In genomic region chr19:3161453-3161852, GRCh38 we compare ENCODE assay signal across 17 cellular contexts. TPM values are rescaled to one million over a fixed set of nuclear protein-coding genes. Genes with fewer than 3 reads are reported as not detected.
DNase-seq lines count a peak whose midpoint lies in the region; FAIRE-seq lines count a peak whose summit lies in the region.
"Had no signal": no experiment of that assay in that cellular context is flagged by ENCODE, and none has a peak within 500 bp of the region (broad histone marks: within the 10 kb centered on the region; RNA-seq: fewer than 3 reads in every experiment).

No MANE protein-coding gene starts in this region.

- peaks cover 7% of the 10 kb centered on the region for H3K36me3 Mint-ChIP-seq in activated naive CD4-positive, alpha-beta T cell treated with anti-CD3 and anti-CD28 coated beads for 36 hours (ENCODE audit: low read depth)
- H3K36me3 Mint-ChIP-seq: naive B cell had no signal

- peaks cover 26% of the 10 kb centered on the region for H3K4me1 Mint-ChIP-seq in activated naive CD4-positive, alpha-beta T cell treated with anti-CD3 and anti-CD28 coated beads for 36 hours (ENCODE audit: low read depth)

- H2AFZ ChIP-seq in Karpas-422 (ENCODE audit: low read length): no peak overlapping the region

- H3K27me3 ChIP-seq in Karpas-422 (ENCODE audit: low read length): no peaks in the 10 kb centered on the region
- H3K27me3 ChIP-seq: suprapubic skin had no signal

- H3K9me2 ChIP-seq in Karpas-422 (replicated peaks; ENCODE audit: insufficient read depth, low read length): no peaks in the 10 kb centered on the region

- intact Hi-C loops in activated naive CD4-positive, alpha-beta T cell treated with anti-CD3 and anti-CD28 coated beads for 36 hours (cut with micrococcal nuclease): no loop called here

- H3K79me2 ChIP-seq in Karpas-422 (ENCODE audit: low read length): no peaks in the 10 kb centered on the region

- H3K27ac ChIP-seq in epithelial cell of prostate: peak overlapping the region; percentile 44
- no peak overlapping the region for H3K27ac ChIP-seq in Karpas-422 (ENCODE audit: low read length)
- H3K27ac ChIP-seq: suprapubic skin had no signal

- no peaks in the 10 kb centered on the region for H3K27me3 Mint-ChIP-seq in activated naive CD4-positive, alpha-beta T cell treated with anti-CD3 and anti-CD28 coated beads for 36 hours (ENCODE audit: low read depth)
- H3K27me3 Mint-ChIP-seq: naive B cell had no signal

- H3K4me3 Mint-ChIP-seq in activated naive CD4-positive, alpha-beta T cell treated with anti-CD3 and anti-CD28 coated beads for 36 hours: no peak overlapping the region

- H3K9ac ChIP-seq in Karpas-422 (ENCODE audit: low read length): no peak overlapping the region

- peaks cover 7% of the 10 kb centered on the region for H3K9me3 Mint-ChIP-seq in activated naive CD4-positive, alpha-beta T cell treated with anti-CD3 and anti-CD28 coated beads for 36 hours

- peak; percentile 37 for DNase-seq in activated naive CD4-positive, alpha-beta T cell treated with anti-CD3 and anti-CD28 coated beads for 36 hours
- no peak for DNase-seq in activated naive CD4-positive, alpha-beta T cell treated with Interleukin-2 at 50 U/mL for 16 hours
- DNase-seq in RPMI7951 (ENCODE audit: low read depth) (peak; percentile 61), epithelial cell of prostate (ENCODE audit: low read depth, low spot score) (no peak), urothelium cell line (ENCODE audit: low spot score) (peak; percentile 35), H4 (ENCODE audit: low spot score) (no peak), Karpas-422 (no peak)
- no peak for DNase-seq in effector CD8-positive, alpha-beta T cell (lab: John Stamatoyannopoulos, UW)
- DNase-seq: activated CD4-positive, alpha-beta T cell treated with anti-CD3 and anti-CD28 coated beads, Interleukin-2, amount 50 U/mL, for 1 hour; naive B cell; NCI-H1092 treated with DMSO at 0.1 percent for 48 hours; NCI-H2171 had no signal

- H3K4me3 ChIP-seq in Karpas-422 (ENCODE audit: low read length): no peak overlapping the region
- H3K4me3 ChIP-seq: suprapubic skin had no signal

- H3K4me1 ChIP-seq in Karpas-422 (ENCODE audit: low read length): no peaks in the 10 kb centered on the region

- H3K27ac Mint-ChIP-seq in activated naive CD4-positive, alpha-beta T cell treated with anti-CD3 and anti-CD28 coated beads for 36 hours: peak overlapping the region; percentile 44

- CTCF ChIA-PET in activated naive CD4-positive, alpha-beta T cell treated with anti-CD3 and anti-CD28 coated beads for 36 hours (lab: Charles Lee): interaction anchor here (0.6 to 3.8 kb wide), 10 partner anchors 14 to 210 kb away, joined by 3 to 56 read pairs (median 5); no protein-coding TSS in a partner anchor

- H3K4me2 ChIP-seq in Karpas-422 (ENCODE audit: low read depth, low read length, poor library complexity, severe bottlenecking): no peak overlapping the region

- H3K36me3 ChIP-seq in Karpas-422 (ENCODE audit: insufficient read depth, low read length): no peaks in the 10 kb centered on the region

- no peak for FAIRE-seq in urothelium cell line (lab: Jason Lieb, UNC)
- FAIRE-seq: D721Med, GM18507 had no signal

- H3K9me3 ChIP-seq in Karpas-422 (ENCODE audit: low read length): no peaks in the 10 kb centered on the region
- H3K9me3 ChIP-seq: suprapubic skin had no signal

- no peaks in the 10 kb centered on the region for H4K20me1 ChIP-seq in Karpas-422 (ENCODE audit: insufficient read depth, low read depth, low read length)

RNA-seq across cellular contexts. Expression of gene S1PR4, which starts 17.1 kb away (rescaled TPM):
- 10 to 100 TPM; 22.4 to 24.1 TPM for total RNA-seq in activated naive CD4-positive, alpha-beta T cell treated with anti-CD3 and anti-CD28 coated beads for 36 hours
- not detected in 2 replicates for total RNA-seq in RPMI7951 (2014; rRNA removed; shearing (Covaris generic))
- not detected in 2 replicates for total RNA-seq in H4 (2014; rRNA removed; shearing (Covaris generic))
- total RNA-seq in Karpas-422 (2014; rRNA removed; shearing (Covaris generic); ENCODE audit: low replicate concordance): not detected in 2 replicates
- total RNA-seq: fibroblast of lung had no signal

RNA-seq across cellular contexts. Expression of gene NCLN, which starts 24.3 kb away (rescaled TPM):
- 10 to 100 TPM; 38.4 to 42.9 TPM for total RNA-seq in activated naive CD4-positive, alpha-beta T cell treated with anti-CD3 and anti-CD28 coated beads for 36 hours
- total RNA-seq in RPMI7951 (2014; rRNA removed; shearing (Covaris generic)): 29.2 and 39.5 TPM in 2 replicates
- 33.7 and 35.0 TPM in 2 replicates for total RNA-seq in H4 (2014; rRNA removed; shearing (Covaris generic))
- total RNA-seq in Karpas-422 (2014; rRNA removed; shearing (Covaris generic); ENCODE audit: low replicate concordance): 30.0 and 37.6 TPM in 2 replicates

RNA-seq across cellular contexts. Expression of gene GNA15, which starts 25.6 kb away (rescaled TPM):
- 10 to 100 TPM; 26.6 to 28.4 TPM for total RNA-seq in activated naive CD4-positive, alpha-beta T cell treated with anti-CD3 and anti-CD28 coated beads for 36 hours
- 36.5 and 42.2 TPM in 2 replicates for total RNA-seq in RPMI7951 (2014; rRNA removed; shearing (Covaris generic))
- total RNA-seq in H4 (2014; rRNA removed; shearing (Covaris generic)): not detected in 2 replicates
- not detected in 2 replicates for total RNA-seq in Karpas-422 (2014; rRNA removed; shearing (Covaris generic); ENCODE audit: low replicate concordance)
- total RNA-seq: fibroblast of lung, renal cortical epithelial cell had no signal

Comparison
In these comparisons a context has a peak if more than half of its experiments do, and no peak if none do; other contexts are left out.
1. DNase-seq: peak in activated naive CD4-positive, alpha-beta T cell treated with anti-CD3 and anti-CD28 coated beads for 36 hours (single experiment), RPMI7951 (single experiment) and urothelium cell line (single experiment); none in activated naive CD4-positive, alpha-beta T cell treated with Interleukin-2 at 50 U/mL for 16 hours (single experiment), epithelial cell of prostate (single experiment), H4 (single experiment), Karpas-422 (single experiment) and effector CD8-positive, alpha-beta T cell (single experiment).
2. RNA of gene S1PR4, which starts 17.1 kb away (total RNA-seq): 22.4 to 24.1 TPM in activated naive CD4-positive, alpha-beta T cell treated with anti-CD3 and anti-CD28 coated beads for 36 hours; not detected in RPMI7951, not detected in H4 and not detected in Karpas-422; every median in the first group is over 10 times any median in the second.
3. RNA of gene GNA15, which starts 25.6 kb away (total RNA-seq): 36.5 to 42.2 TPM in RPMI7951 and 26.6 to 28.4 TPM in activated naive CD4-positive, alpha-beta T cell treated with anti-CD3 and anti-CD28 coated beads for 36 hours; not detected in H4 and not detected in Karpas-422; every median in the first group is over 10 times any median in the second.